Comparison of ENCODE assay signal across 20 cellular contexts in the genomic region with DNA sequence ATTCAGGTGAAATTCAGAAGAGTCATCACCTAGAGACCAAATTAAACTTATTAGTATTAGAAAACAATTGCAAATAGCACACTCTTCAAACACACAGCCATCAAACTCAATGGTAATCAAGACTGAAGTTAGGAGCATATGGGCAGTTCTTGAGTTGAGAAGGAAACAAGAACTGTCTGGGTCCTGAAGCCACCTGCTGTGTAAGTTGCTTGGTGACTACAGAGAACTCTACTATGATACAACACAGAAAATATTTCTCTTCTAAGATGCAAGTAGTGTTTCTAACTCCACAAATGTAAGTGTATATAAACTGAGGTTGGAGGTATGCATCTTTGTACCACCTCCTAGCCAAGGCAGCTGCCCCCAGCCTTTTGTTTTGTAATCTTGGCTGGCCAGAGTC. TPM values are rescaled to one million over a fixed set of nuclear protein-coding genes. Genes with fewer than 3 reads are reported as not detected.
"Had no signal": no experiment of that assay in that cellular context is flagged by ENCODE, and none has a peak within 500 bp of the region (broad histone marks: within the 10 kb centered on the region; RNA-seq: fewer than 3 reads in every experiment).

No MANE protein-coding gene starts in this region.

- H3K4me3 Mint-ChIP-seq: activated naive CD4-positive, alpha-beta T cell treated with anti-CD3 and anti-CD28 coated beads, Interleukin-2, amount 50 U/mL, for 24 hours; activated T-cell treated with anti-CD3 and anti-CD28 coated beads, Interleukin-2, amount 50 U/mL, for 72 hours; naive thymus-derived CD4-positive, alpha-beta T cell had no signal

- H3K4me1 Mint-ChIP-seq: activated naive CD4-positive, alpha-beta T cell treated with anti-CD3 and anti-CD28 coated beads, Interleukin-2, amount 50 U/mL, for 24 hours; naive thymus-derived CD4-positive, alpha-beta T cell had no signal

- H3K27me3 Mint-ChIP-seq: activated naive CD4-positive, alpha-beta T cell treated with anti-CD3 and anti-CD28 coated beads, Interleukin-2, amount 50 U/mL, for 24 hours had no signal

- ATAC-seq: activated T-cell treated with anti-CD3 and anti-CD28 coated beads, Interleukin-2, amount 50 U/mL, for 72 hours; naive thymus-derived CD4-positive, alpha-beta T cell had no signal

- H3K27me3 ChIP-seq: sigmoid colon, tibial nerve had no signal

- H3K27ac Mint-ChIP-seq: activated naive CD4-positive, alpha-beta T cell treated with anti-CD3 and anti-CD28 coated beads, Interleukin-2, amount 50 U/mL, for 24 hours; activated T-cell treated with anti-CD3 and anti-CD28 coated beads, Interleukin-2, amount 50 U/mL, for 72 hours; naive thymus-derived CD4-positive, alpha-beta T cell had no signal

- H3K36me3 Mint-ChIP-seq: activated naive CD4-positive, alpha-beta T cell treated with anti-CD3 and anti-CD28 coated beads, Interleukin-2, amount 50 U/mL, for 24 hours; naive thymus-derived CD4-positive, alpha-beta T cell had no signal

- H3K9me3 Mint-ChIP-seq: activated naive CD4-positive, alpha-beta T cell treated with anti-CD3 and anti-CD28 coated beads, Interleukin-2, amount 50 U/mL, for 24 hours; activated T-cell treated with anti-CD3 and anti-CD28 coated beads, Interleukin-2, amount 50 U/mL, for 72 hours had no signal

- H3K4me3 ChIP-seq: tibial nerve had no signal

- H3K27ac ChIP-seq: epithelial cell of prostate, heart left ventricle, sigmoid colon, spleen, tibial nerve had no signal

- H3K36me3 ChIP-seq: heart left ventricle, sigmoid colon, spleen, tibial nerve had no signal

- DNase-seq: activated CD4-positive, alpha-beta T cell treated with anti-CD3 and anti-CD28 coated beads for 1 hour; activated effector memory CD4-positive, alpha-beta T cell treated with anti-CD3 and anti-CD28 coated beads, Interleukin-2, amount 50 U/mL, for 16 hours; activated T-cell treated with anti-CD3 and anti-CD28 coated beads, Interleukin-2, amount 50 U/mL, for 72 hours; left cardiac atrium; naive thymus-derived CD4-positive, alpha-beta T cell; stimulated activated naive CD4-positive, alpha-beta T cell treated with Interleukin-2 at 50 U/mL for 16 hours; T1000 had no signal

- H3K9me3 ChIP-seq: sigmoid colon, spleen, tibial nerve had no signal

RNA-seq across cellular contexts. Expression of a gene that starts 0.3 kb away (rescaled TPM):
- total RNA-seq: activated CD8-positive, alpha-beta memory T cell treated with anti-CD3 and anti-CD28 coated beads for 36 hours; activated T-cell treated with anti-CD3 and anti-CD28 coated beads, Interleukin-2, amount 50 U/mL, for 72 hours; cardiac septum; dermis microvascular lymphatic vessel endothelial cell; left cardiac atrium; lower leg skin; mucosa of gallbladder; naive thymus-derived CD4-positive, alpha-beta T cell; sigmoid colon; subcutaneous adipose tissue; T-helper 1 cell treated with Interleukin-12 subunit alpha and Interleukin-12 subunit beta and Interleukin-4 antibody, amounts not matched to agents 30 ng/mL and 1 ng/mL, for 36 hours; tibial nerve had no signal
- polyA plus RNA-seq: heart left ventricle; naive thymus-derived CD4-positive, alpha-beta T cell; sigmoid colon had no signal

RNA-seq across cellular contexts. Expression of a gene that starts 16.3 kb away (rescaled TPM):
- total RNA-seq: activated CD8-positive, alpha-beta memory T cell treated with anti-CD3 and anti-CD28 coated beads for 36 hours; activated T-cell treated with anti-CD3 and anti-CD28 coated beads, Interleukin-2, amount 50 U/mL, for 72 hours; naive thymus-derived CD4-positive, alpha-beta T cell; T-helper 1 cell treated with Interleukin-12 subunit alpha and Interleukin-12 subunit beta and Interleukin-4 antibody, amounts not matched to agents 30 ng/mL and 1 ng/mL, for 36 hours had no signal
- polyA plus RNA-seq: naive thymus-derived CD4-positive, alpha-beta T cell had no signal

RNA-seq across cellular contexts. Expression of a gene that starts 16.4 kb away (rescaled TPM):
- total RNA-seq: activated CD8-positive, alpha-beta memory T cell treated with anti-CD3 and anti-CD28 coated beads for 36 hours; activated T-cell treated with anti-CD3 and anti-CD28 coated beads, Interleukin-2, amount 50 U/mL, for 72 hours; T-helper 1 cell treated with Interleukin-12 subunit alpha and Interleukin-12 subunit beta and Interleukin-4 antibody, amounts not matched to agents 30 ng/mL and 1 ng/mL, for 36 hours had no signal
- polyA plus RNA-seq: naive thymus-derived CD4-positive, alpha-beta T cell had no signal
